In the genomic region with DNA sequence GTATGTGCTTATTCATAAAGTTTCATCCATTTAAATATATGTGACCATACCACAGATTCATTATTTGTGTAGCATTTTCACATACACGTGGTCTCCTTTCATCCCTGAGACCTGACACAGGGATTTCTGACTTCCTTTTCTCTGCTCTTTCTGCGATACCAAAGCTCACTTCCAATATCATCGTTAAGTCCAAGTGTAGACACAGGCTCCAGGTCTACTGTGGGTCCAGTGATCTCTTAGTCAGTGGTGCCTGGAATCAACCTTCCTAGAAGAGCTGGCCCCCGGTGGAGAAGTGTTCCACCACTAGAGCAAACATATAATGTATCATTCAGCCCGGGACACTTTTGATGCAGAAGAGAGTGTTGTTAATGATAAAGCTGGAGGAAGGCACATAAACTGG, we compare ENCODE assay signal across 26 cellular contexts.
DNase-seq lines count a peak whose midpoint lies in the region; ATAC-seq, FAIRE-seq and TF ChIP-seq lines count a peak whose summit lies in the region.
"Had no signal": no experiment of that assay in that cellular context is flagged by ENCODE, and none has a peak within 500 bp of the region (broad histone marks: within the 10 kb centered on the region; RNA-seq: fewer than 3 reads in every experiment).

No MANE protein-coding gene starts in this region.

- H3K36me3 ChIP-seq in Panc1 (ENCODE audit: control insufficient read depth, insufficient read depth, low read length): no peaks in the 10 kb centered on the region
- no peaks in the 10 kb centered on the region for H3K36me3 ChIP-seq in A673 (ENCODE audit: insufficient read depth, low read length, poor library complexity, severe bottlenecking)
- H3K36me3 ChIP-seq: BE2C, Peyer's patch had no signal

- no TSS peak for BruUV-seq in Calu3 (replicated peaks; lab: Mats Ljungman, UMichigan)
- no TSS peak for BruUV-seq in Panc1 (replicated peaks; lab: Mats Ljungman, UMichigan)
- no TSS peak for BruUV-seq in A673 (replicated peaks; lab: Mats Ljungman, UMichigan)

- no peak for FAIRE-seq in GM12892 (lab: Jason Lieb, UNC)
- FAIRE-seq: D721Med, GM18507 had no signal

- H3K4me1 ChIP-seq in Panc1 (ENCODE audit: control insufficient read depth, insufficient read depth, low read length) (peaks cover 67% of the 10 kb centered on the region), A673 (ENCODE audit: insufficient read depth, low read length, poor library complexity, severe bottlenecking) (no peaks in the 10 kb centered on the region)
- H3K4me1 ChIP-seq: BE2C had no signal

- peak overlapping the region; percentile 44; the same call in 1 of the 2 replicates for H3K27ac ChIP-seq in Panc1 (ENCODE audit: low read length)
- H3K27ac ChIP-seq in dorsolateral prefrontal cortex: peak overlapping the region in 58 of 59 donors; percentile 15 to 96 (median 84)
- peak overlapping the region; percentile 84 for H3K27ac ChIP-seq in temporal lobe (ENCODE audit: low read depth, low read length)
- no peak overlapping the region for H3K27ac ChIP-seq in A673 (ENCODE audit: low read depth, low read length, poor library complexity, severe bottlenecking)
- H3K27ac ChIP-seq: GM23248, SK-N-MC had no signal

- H3K36me3 Mint-ChIP-seq in Calu3 (ENCODE audit: insufficient read depth, unreplicated experiment): peaks cover 85% of the 10 kb centered on the region
- H3K36me3 Mint-ChIP-seq: CD14-positive monocyte; CD8-positive, alpha-beta memory T cell had no signal

- POLR2A ChIA-PET in Panc1 (lab: Charles Lee) (no interaction called here), A673 (lab: Charles Lee; ENCODE audit: low non-redundant PET) (no interaction called here)

- H3K27ac Mint-ChIP-seq in Calu3 (ENCODE audit: unreplicated experiment): peak overlapping the region; percentile 100
- H3K27ac Mint-ChIP-seq: CD14-positive monocyte, HFFc6 had no signal

- H3K9me3 Mint-ChIP-seq in Calu3 (ENCODE audit: low read depth, unreplicated experiment): no peaks in the 10 kb centered on the region
- H3K9me3 Mint-ChIP-seq: CD14-positive monocyte; CD8-positive, alpha-beta memory T cell; HFFc6 had no signal

- H3K4me3 Mint-ChIP-seq in Calu3 (ENCODE audit: low read depth, unreplicated experiment): peak overlapping the region; percentile 10
- H3K4me3 Mint-ChIP-seq: CD14-positive monocyte; CD8-positive, alpha-beta memory T cell; HFFc6 had no signal

- peaks cover 97% of the 10 kb centered on the region for H3K4me1 Mint-ChIP-seq in Calu3 (ENCODE audit: low read depth, unreplicated experiment)

- no peak for TF ChIP-seq CTCF in Calu3 (IDR thresholded peaks at IDR 0.05; ENCODE audit: unreplicated experiment)
- TF ChIP-seq CTCF in Panc1 (IDR thresholded peaks at IDR 0.05): no peak
- TF ChIP-seq CTCF in dorsolateral prefrontal cortex (IDR thresholded peaks at IDR 0.05 in 54 of 56, conservative IDR thresholded peaks at IDR 0.05 in 2 of 56; ENCODE audit: low read depth in 1 of 56, partially characterized antibody in 56 of 56): no peak
- TF ChIP-seq CTCF in A673 (conservative IDR thresholded peaks at IDR 0.05; ENCODE audit: low read depth, low read length): no peak

- no peak overlapping the region for H3K4me3 ChIP-seq in Panc1 (ENCODE audit: low read depth in 2 of 2, low read length in 2 of 2)
- no peak overlapping the region for H3K4me3 ChIP-seq in dorsolateral prefrontal cortex
- no peak overlapping the region for H3K4me3 ChIP-seq in A673 (ENCODE audit: low read depth, low read length, poor library complexity, severe bottlenecking)
- H3K4me3 ChIP-seq: GM23248, Peyer's patch, SK-N-MC had no signal

- no peak for TF ChIP-seq POLR2A in GM12892 (IDR thresholded peaks at IDR 0.05; ENCODE audit: low read depth, low read length)

- in situ Hi-C loops in Panc1 (cut with HindIII; ENCODE audit: low pct_unique_long_range_greater_than_20kb, low sequenced_read_pairs): no loop called here

- no peaks in the 10 kb centered on the region for H3K27me3 Mint-ChIP-seq in Calu3 (ENCODE audit: unreplicated experiment)

- H3K27me3 ChIP-seq in Panc1 (ENCODE audit: control insufficient read depth, insufficient read depth, low read length) (no peaks in the 10 kb centered on the region), dorsolateral prefrontal cortex (no peaks in the 10 kb centered on the region), A673 (replicated peaks; ENCODE audit: insufficient read depth, low read depth, low read length, poor library complexity) (no peaks in the 10 kb centered on the region)
- H3K27me3 ChIP-seq: Peyer's patch had no signal

- no peak for ATAC-seq in Panc1

- H3K9me3 ChIP-seq in Panc1 (ENCODE audit: control insufficient read depth, insufficient read depth, low read depth, low read length) (no peaks in the 10 kb centered on the region), A673 (ENCODE audit: low read depth, low read length, poor library complexity, severe bottlenecking) (no peaks in the 10 kb centered on the region)
- H3K9me3 ChIP-seq: BE2C, Peyer's patch had no signal

- intact Hi-C loops in Calu3 (cut with micrococcal nuclease; ENCODE audit: unreplicated experiment) (no loop called here), Panc1 (cut with micrococcal nuclease; ENCODE audit: unreplicated experiment) (no loop called here), dorsolateral prefrontal cortex (cut with DNase I) (loop anchor here in 1 of 2 donors (1.0 kb wide), 1 partner anchor 39 kb away; no protein-coding TSS in a partner anchor), A673 (cut with micrococcal nuclease; ENCODE audit: unreplicated experiment) (no loop called here)

- CTCF ChIA-PET in Calu3 (lab: Charles Lee): interaction anchor here (1.2 to 2.0 kb wide), 2 partner anchors 11 to 33 kb away, joined by 4 to 5 read pairs; no protein-coding TSS in a partner anchor
- CTCF ChIA-PET in Panc1 (lab: Charles Lee): no interaction called here
- CTCF ChIA-PET in A673 (lab: Charles Lee): no interaction called here

- no peak for DNase-seq in Calu3
- DNase-seq in Panc1 (ENCODE audit: low read depth, low spot score): no peak
- DNase-seq in dorsolateral prefrontal cortex: no peak
- DNase-seq in GM12892 (ENCODE audit: insufficient read length): no peak
- no peak for DNase-seq in germinal center (ENCODE audit: low spot score)
- no peak for DNase-seq in A673 (ENCODE audit: low spot score)
- DNase-seq: ACHN; BE2C; CD8-positive, alpha-beta memory T cell; GM23248; H7; HFFc6; IMR-90; KG1; MM.1S; NCI-H1694; NCI-H2029 treated with DMSO at 0.1 percent for 48 hours; NCI-H2227 treated with DMSO at 0.1 percent for 48 hours; NCI-H526 treated with DMSO at 0.1 percent for 48 hours; Peyer's patch; SIG-M5 had no signal
